ENCODE assay signal across 19 cellular contexts in the genomic region with DNA sequence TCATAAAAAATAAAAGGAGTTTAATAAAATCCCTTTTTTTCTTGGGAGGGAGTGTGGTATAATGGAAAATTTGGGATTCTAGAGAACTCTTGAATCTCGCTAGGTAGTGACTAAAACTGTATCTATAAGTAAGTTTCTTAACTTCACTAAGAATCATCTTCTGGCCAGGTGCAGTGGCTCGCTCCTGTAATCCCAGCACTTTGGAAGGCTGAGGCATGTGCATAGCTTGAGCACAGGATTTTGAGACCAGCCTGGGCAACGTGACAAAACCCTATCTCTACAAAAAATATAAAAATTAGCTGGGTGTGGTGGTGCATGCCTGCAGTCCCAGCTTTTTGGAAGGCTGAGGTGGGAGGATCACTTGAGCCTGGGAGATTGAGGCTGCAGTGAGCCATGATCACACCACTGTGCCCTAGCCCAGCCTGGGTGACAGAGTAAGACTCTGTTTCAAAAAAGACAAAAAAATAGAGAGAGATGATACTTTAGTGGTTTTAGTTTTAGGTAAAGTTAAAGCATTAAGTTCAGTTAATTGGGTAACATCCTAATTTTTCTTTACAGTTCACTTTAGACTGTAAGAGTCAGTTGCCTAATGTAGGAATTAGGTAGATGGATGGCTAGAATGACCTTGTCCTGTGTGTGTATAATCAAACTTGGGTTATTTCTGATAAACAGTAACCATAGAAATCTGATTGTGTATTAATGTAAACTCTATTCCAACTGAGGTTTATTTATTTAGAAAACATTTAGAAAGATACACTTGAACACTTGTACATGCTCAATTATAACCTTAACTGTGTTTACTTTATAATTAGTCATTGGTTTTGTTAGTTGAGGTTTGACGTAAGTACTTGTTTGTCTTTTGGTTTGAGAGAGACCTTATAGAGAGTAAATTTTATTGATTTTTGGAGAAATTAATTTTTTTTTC. TPM values are rescaled to one million over a fixed set of nuclear protein-coding genes. Genes with fewer than 3 reads are reported as not detected.
DNase-seq lines count a peak whose midpoint lies in the region; ATAC-seq and FAIRE-seq lines count a peak whose summit lies in the region.
"Had no signal": no experiment of that assay in that cellular context is flagged by ENCODE, and none has a peak within 500 bp of the region (broad histone marks: within the 10 kb centered on the region; RNA-seq: fewer than 3 reads in every experiment).

No MANE protein-coding gene starts in this region.

- peak; percentile 35 for DNase-seq in NCI-H1092 treated with DMSO at 0.1 percent for 48 hours (lab: John Stamatoyannopoulos, UW)
- DNase-seq in NCI-H1092 (lab: John Stamatoyannopoulos, UW), result no peak
- peak; percentile 35 for DNase-seq in NCI-H69 (lab: John Stamatoyannopoulos, UW)
- peak; percentile 17 for DNase-seq in renal cortical epithelial cell (ENCODE audit: low read depth)
- DNase-seq in SK-N-DZ (ENCODE audit: low spot score), result no peak
- DNase-seq in ureter (ENCODE audit: low spot score), result no peak
- DNase-seq: activated CD4-positive, alpha-beta T cell treated with anti-CD3 and anti-CD28 coated beads for 1 hour; activated CD8-positive, alpha-beta memory T cell treated with anti-CD3 and anti-CD28 coated beads for 24 hours; activated naive CD4-positive, alpha-beta T cell treated with Interleukin-2 at 50 U/mL for 16 hours; activated T-cell treated with anti-CD3 and anti-CD28 coated beads, Interleukin-2, amount 50 U/mL, for 24 hours; NCI-H1694 treated with DMSO at 0.1 percent for 48 hours; right cardiac atrium; SW 1271; trophoblast cell had no signal

- peak; percentile 64 for FAIRE-seq in colon (lab: Jason Lieb, UNC)
- FAIRE-seq: endometrium, GM19239, TTC549 had no signal

- no peak for ATAC-seq in GM21825 (IDR thresholded peaks at IDR 0.05; ENCODE audit: unreplicated experiment)
- ATAC-seq: right cardiac atrium had no signal

RNA-seq across cellular contexts. Expression of a gene that starts 17.8 kb away (rescaled TPM):
- total RNA-seq in renal cortical epithelial cell (32.0 and 52.7 TPM in 2 replicates), ureter (49.5 TPM)
- 26.0 and 34.6 TPM in 2 replicates for polyA plus RNA-seq in SK-N-DZ (2014; cell fraction: cytosol; rRNA removed)
- 40.0 and 56.8 TPM in 2 replicates for polyA plus RNA-seq in SK-N-DZ (2014; cell fraction: nucleus; rRNA removed)

Comparison
In these comparisons a context has a peak if more than half of its experiments do, and no peak if none do; other contexts are left out.
1. DNase-seq: peak in NCI-H1092 treated with DMSO at 0.1 percent for 48 hours (single experiment), NCI-H69 (single experiment) and renal cortical epithelial cell (single experiment); none in NCI-H1092 (single experiment), SK-N-DZ (single experiment) and ureter (single experiment).